Comparison of ENCODE assay signal across 8 cellular contexts in the genomic region with DNA sequence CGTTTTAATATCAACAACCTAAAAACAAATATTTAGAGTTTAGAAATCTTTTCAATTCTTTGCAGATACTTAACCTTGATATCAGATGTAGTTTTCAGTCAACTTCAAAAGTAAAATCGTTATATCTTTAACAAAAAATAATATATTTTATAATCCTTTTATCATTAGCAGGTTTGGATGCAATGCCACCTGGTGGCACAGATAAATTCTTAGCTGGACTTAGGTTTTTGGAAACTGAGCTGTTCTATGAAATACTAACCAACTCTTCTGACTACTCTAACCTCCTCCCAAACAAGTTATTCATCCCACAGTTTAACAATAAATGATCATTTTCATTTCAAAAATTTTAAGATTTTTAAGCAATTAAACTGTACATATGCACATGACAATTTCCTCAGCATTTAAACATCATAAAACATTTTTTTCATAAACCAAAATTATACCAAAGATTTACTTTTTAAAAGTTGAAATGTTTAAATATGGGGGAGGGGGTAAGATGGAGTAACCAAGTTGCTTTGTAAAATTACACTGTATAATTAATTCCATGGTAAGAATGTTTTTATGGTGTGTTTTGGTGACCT. TPM values are rescaled to one million over a fixed set of nuclear protein-coding genes. Genes with fewer than 3 reads are reported as not detected.
DNase-seq lines count a peak whose midpoint lies in the region; ATAC-seq and TF ChIP-seq lines count a peak whose summit lies in the region.

No MANE protein-coding gene starts in this region.

- H3K36me3 ChIP-seq in kidney epithelial cell (ENCODE audit: control insufficient read depth, insufficient read depth, low read length): no peaks in the 10 kb centered on the region

- no peaks in the 10 kb centered on the region for H3K9me3 Mint-ChIP-seq in natural killer cell treated with Interleukin-12 subunit alpha and Interleukin-12 subunit beta and Interleukin-15 and Interleukin-18, amount 100 ng/mL, for 72 hours
- H3K9me3 Mint-ChIP-seq in T-cell: no peaks in the 10 kb centered on the region

- peak; percentile 54 for TF ChIP-seq CTCF in AG09319 (IDR thresholded peaks at IDR 0.05; ENCODE audit: low read depth, low read length)
- TF ChIP-seq CTCF in kidney epithelial cell (IDR thresholded peaks at IDR 0.05; ENCODE audit: insufficient read depth, low read length, poor library complexity, severe bottlenecking): peak; percentile 52

- CTCF ChIA-PET in HEK293T (lab: Yijun Ruan, JAX): interaction anchor here (0.7 to 1.4 kb wide), 6 partner anchors 18 to 426 kb away, joined by 3 to 7 read pairs (median 4); no protein-coding TSS in a partner anchor
- CTCF ChIA-PET in T-cell (lab: Charles Lee): interaction anchor here (0.6 to 1.5 kb wide), 4 partner anchors 26 to 550 kb away, joined by 3 to 18 read pairs (median 8); no protein-coding TSS in a partner anchor

- H3K36me3 Mint-ChIP-seq in natural killer cell treated with Interleukin-12 subunit alpha and Interleukin-12 subunit beta and Interleukin-15 and Interleukin-18, amount 100 ng/mL, for 72 hours: no peaks in the 10 kb centered on the region
- peaks cover 5% of the 10 kb centered on the region for H3K36me3 Mint-ChIP-seq in T-cell

- DNase-seq in AG09319 (ENCODE audit: extremely low read depth, low read depth) (no peak), HEK293T (ENCODE audit: extremely low spot score) (peak; percentile 9), SW480 (ENCODE audit: low spot score) (peak; percentile 41), kidney epithelial cell (ENCODE audit: low read depth) (no peak), T-cell (no peak), T1000 (lab: John Stamatoyannopoulos, UW) (no peak)
- DNase-seq in natural killer cell treated with Interleukin-12 subunit alpha and Interleukin-12 subunit beta and Interleukin-15 and Interleukin-18, amount 100 ng/mL, for 72 hours (ENCODE audit: low spot score): no peak

- no peaks in the 10 kb centered on the region for H3K4me1 Mint-ChIP-seq in natural killer cell treated with Interleukin-12 subunit alpha and Interleukin-12 subunit beta and Interleukin-15 and Interleukin-18, amount 100 ng/mL, for 72 hours (ENCODE audit: low read depth in 2 of 2)
- H3K4me1 Mint-ChIP-seq in T-cell: no peaks in the 10 kb centered on the region

- POLR2A ChIA-PET in HEK293T (lab: Yijun Ruan, JAX) (interaction anchor here (0.8 to 1.9 kb wide), 9 partner anchors 35 to 449 kb away, joined by 3 to 8 read pairs (median 3); partner anchors contain the start of genes HIBADH, HOXA11 and HOXA7), T-cell (lab: Charles Lee) (no interaction called here)

- H3K27me3 Mint-ChIP-seq in natural killer cell treated with Interleukin-12 subunit alpha and Interleukin-12 subunit beta and Interleukin-15 and Interleukin-18, amount 100 ng/mL, for 72 hours: no peaks in the 10 kb centered on the region
- H3K27me3 Mint-ChIP-seq in T-cell: no peaks in the 10 kb centered on the region

- no peak overlapping the region for H3K4me3 Mint-ChIP-seq in natural killer cell treated with Interleukin-12 subunit alpha and Interleukin-12 subunit beta and Interleukin-15 and Interleukin-18, amount 100 ng/mL, for 72 hours
- H3K4me3 Mint-ChIP-seq in T-cell: no peak overlapping the region

- H3K27ac Mint-ChIP-seq in natural killer cell treated with Interleukin-12 subunit alpha and Interleukin-12 subunit beta and Interleukin-15 and Interleukin-18, amount 100 ng/mL, for 72 hours: no peak overlapping the region
- no peak overlapping the region for H3K27ac Mint-ChIP-seq in T-cell

- no peaks in the 10 kb centered on the region for H3K27me3 ChIP-seq in kidney epithelial cell (ENCODE audit: control insufficient read depth, insufficient read depth, low read length)

- H3K4me3 ChIP-seq in kidney epithelial cell (ENCODE audit: low read depth, low read length): no peak overlapping the region

- ATAC-seq in natural killer cell treated with Interleukin-12 subunit alpha and Interleukin-12 subunit beta and Interleukin-15 and Interleukin-18, amount 100 ng/mL, for 72 hours: no peak
- ATAC-seq in T-cell (replicated peaks in 1 of 4) (no peak), GM18909 (IDR thresholded peaks at IDR 0.05; ENCODE audit: poor library complexity, unreplicated experiment) (no peak)

TF ChIP-seq in HEK293T, 16 proteins besides CTCF, POLR2A, EP300 and RAD21:
- TF ChIP-seq SP1 (IDR thresholded peaks at IDR 0.05) (no peak), ARNT (IDR thresholded peaks at IDR 0.05) (no peak), LEF1 (IDR thresholded peaks at IDR 0.05; ENCODE audit: borderline replicate concordance) (no peak), FOXK2 (IDR thresholded peaks at IDR 0.05) (no peak)

RNA-seq across cellular contexts. Expression of gene HIBADH, which starts 56.9 kb away (rescaled TPM):
- total RNA-seq in kidney epithelial cell: 44.3 and 47.0 TPM in 2 replicates
- 10 to 100 TPM in 1 of 2 donors, 1 to 10 TPM in 1; 8.9 to 11.4 TPM for total RNA-seq in natural killer cell treated with Interleukin-12 subunit alpha and Interleukin-12 subunit beta and Interleukin-15 and Interleukin-18, amount 100 ng/mL, for 72 hours
- total RNA-seq in T-cell: 10 to 100 TPM in 4 of 5 donors, 1 to 10 TPM in 1; 9.8 to 12.5 (median 12.0) TPM

Comparison
In these comparisons a context has a peak if more than half of its experiments do, and no peak if none do; other contexts are left out.
1. DNase-seq: peak in HEK293T (single experiment) and SW480 (single experiment); none in AG09319 (single experiment), kidney epithelial cell (single experiment), natural killer cell treated with Interleukin-12 subunit alpha and Interleukin-12 subunit beta and Interleukin-15 and Interleukin-18, amount 100 ng/mL, for 72 hours (single experiment), T-cell (0 of 34) and T1000 (single experiment).